In the genomic region with DNA sequence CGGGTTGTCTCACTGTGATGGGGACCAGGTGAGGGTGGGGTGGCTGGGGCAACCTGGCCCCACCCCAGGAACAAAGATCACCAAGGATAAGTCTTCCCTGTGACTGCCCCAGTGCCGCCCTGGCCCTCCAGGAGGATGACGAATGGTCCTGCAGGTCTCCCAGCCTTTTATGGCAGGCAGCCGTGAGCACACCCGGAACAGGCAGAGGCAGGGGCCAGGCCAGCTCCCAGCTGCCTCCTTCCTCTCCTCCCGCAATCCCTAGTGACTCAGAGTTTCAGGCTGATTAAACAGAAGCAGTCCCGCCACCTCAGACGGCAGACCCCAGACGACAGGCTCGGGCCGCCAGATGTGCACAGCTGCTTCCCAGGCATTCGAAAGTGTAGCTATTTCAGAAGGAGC, we compare ENCODE assay signal across 1 cellular context.
TF ChIP-seq lines count a peak whose summit lies in the region.

No MANE protein-coding gene starts in this region.

TF ChIP-seq in A549, 52 proteins besides CTCF, POLR2A, EP300 and RAD21 (continued from another document):
- TF ChIP-seq EHF (CRISPR knock-in tag; IDR thresholded peaks at IDR 0.05), result peak; percentile 27; the same call in 1 of the 2 replicates
